13 cellular contexts compared by ENCODE assay signal in the genomic region with DNA sequence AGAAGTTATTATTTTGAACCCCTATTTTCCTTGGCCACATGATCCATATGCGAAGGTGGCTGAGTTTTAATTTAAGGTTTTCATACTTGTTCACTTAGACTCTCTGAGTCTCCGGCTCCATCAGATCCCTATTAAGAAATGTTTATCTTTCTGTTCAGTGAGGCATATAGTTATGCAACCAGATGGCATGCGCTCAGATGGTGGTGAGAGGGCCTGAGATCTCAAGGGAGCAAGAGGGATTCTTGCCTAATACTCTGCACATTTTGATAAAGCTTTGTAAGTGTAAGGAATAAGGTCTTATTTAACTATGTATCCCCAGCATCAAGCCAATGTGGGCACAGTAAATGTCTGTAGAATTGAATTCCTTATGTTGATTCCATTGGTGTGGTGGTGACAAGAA.
DNase-seq lines count a peak whose midpoint lies in the region; ATAC-seq and TF ChIP-seq lines count a peak whose summit lies in the region.
"Had no signal": no experiment of that assay in that cellular context is flagged by ENCODE, and none has a peak within 500 bp of the region (broad histone marks: within the 10 kb centered on the region; RNA-seq: fewer than 3 reads in every experiment).

No MANE protein-coding gene starts in this region.

- H3K36me3 ChIP-seq in SK-N-MC (ENCODE audit: insufficient read depth, low read length), result no peaks in the 10 kb centered on the region

- TF ChIP-seq CTCF in fibroblast of villous mesenchyme (IDR thresholded peaks at IDR 0.05; ENCODE audit: insufficient read depth, low read depth, low read length) (no peak), retinal pigment epithelial cell (conservative IDR thresholded peaks at IDR 0.05; ENCODE audit: low read depth, low read length) (no peak)

- no peak overlapping the region for H3K27ac Mint-ChIP-seq in activated T-cell treated with anti-CD3 and anti-CD28 coated beads, Interleukin-2, amount 50 U/mL, for 72 hours
- H3K27ac Mint-ChIP-seq: progenitor cell of endocrine pancreas, T-cell had no signal

- no peak overlapping the region for H3K4me3 Mint-ChIP-seq in activated T-cell treated with anti-CD3 and anti-CD28 coated beads, Interleukin-2, amount 50 U/mL, for 72 hours
- H3K4me3 Mint-ChIP-seq: T-cell had no signal

- no peak overlapping the region for H3K4me3 ChIP-seq in SK-N-MC
- no peak overlapping the region for H3K4me3 ChIP-seq in fibroblast of villous mesenchyme (ENCODE audit: low read depth, low read length)
- H3K4me3 ChIP-seq in retinal pigment epithelial cell (ENCODE audit: low read length), result no peak overlapping the region

- H3K36me3 Mint-ChIP-seq in activated T-cell treated with anti-CD3 and anti-CD28 coated beads, Interleukin-2, amount 50 U/mL, for 72 hours (ENCODE audit: insufficient read depth in 2 of 2), result no peaks in the 10 kb centered on the region
- H3K36me3 Mint-ChIP-seq: T-cell had no signal

- no peak overlapping the region for H3K27ac ChIP-seq in SK-N-MC

- H3K9me3 ChIP-seq in SK-N-MC (ENCODE audit: low read depth, low read length), result no peaks in the 10 kb centered on the region

- peaks cover 0 to 2% of the 10 kb centered on the region in 2 donors for H3K9me3 Mint-ChIP-seq in activated T-cell treated with anti-CD3 and anti-CD28 coated beads, Interleukin-2, amount 50 U/mL, for 72 hours

- no peaks in the 10 kb centered on the region for H3K27me3 Mint-ChIP-seq in activated T-cell treated with anti-CD3 and anti-CD28 coated beads, Interleukin-2, amount 50 U/mL, for 72 hours (ENCODE audit: low read depth)
- H3K27me3 Mint-ChIP-seq: progenitor cell of endocrine pancreas had no signal

- ATAC-seq in activated T-cell treated with anti-CD3 and anti-CD28 coated beads, Interleukin-2, amount 50 U/mL, for 72 hours (replicated peaks in 1 of 2), result no peak
- no peak for ATAC-seq in GM21737 (IDR thresholded peaks at IDR 0.05; ENCODE audit: unreplicated experiment)
- ATAC-seq: T-cell had no signal

- H3K9ac ChIP-seq in SK-N-MC (ENCODE audit: insufficient read length), result no peak overlapping the region

- DNase-seq in DMS 273 (lab: John Stamatoyannopoulos, UW; ENCODE audit: unreplicated experiment) (peak; percentile 82), SK-N-MC (ENCODE audit: low read depth, low spot score) (peak; percentile 34), fibroblast of villous mesenchyme (ENCODE audit: low read depth) (peak; percentile 95), retinal pigment epithelial cell (ENCODE audit: low read depth) (peak; percentile 65), NCI-H2196 (lab: John Stamatoyannopoulos, UW; ENCODE audit: unreplicated experiment) (no peak), NCI-H187 treated with DMSO at 0.1 percent for 48 hours (lab: John Stamatoyannopoulos, UW) (no peak)
- no peak for DNase-seq in activated T-cell treated with anti-CD3 and anti-CD28 coated beads, Interleukin-2, amount 50 U/mL, for 72 hours
- DNase-seq: activated T-cell treated with anti-CD3 and anti-CD28 coated beads for 4 hours, cortex of kidney, NCI-H510A, T-cell had no signal

- H3K4me1 Mint-ChIP-seq in activated T-cell treated with anti-CD3 and anti-CD28 coated beads, Interleukin-2, amount 50 U/mL, for 72 hours (ENCODE audit: low read depth), result no peaks in the 10 kb centered on the region
- H3K4me1 Mint-ChIP-seq: T-cell had no signal

Comparison
In these comparisons a context has a peak if more than half of its experiments do, and no peak if none do; other contexts are left out.
1. DNase-seq: peak in DMS 273 (single experiment), SK-N-MC (single experiment), fibroblast of villous mesenchyme (single experiment) and retinal pigment epithelial cell (single experiment); none in NCI-H2196 (single experiment), NCI-H187 treated with DMSO at 0.1 percent for 48 hours (single experiment) and activated T-cell treated with anti-CD3 and anti-CD28 coated beads, Interleukin-2, amount 50 U/mL, for 72 hours (0 of 2).